Comparison of ENCODE assay signal across 24 cellular contexts in genomic region chr10:70671229-70671588, GRCh38. TPM values are rescaled to one million over a fixed set of nuclear protein-coding genes. Genes with fewer than 3 reads are reported as not detected.
DNase-seq lines count a peak whose midpoint lies in the region; ATAC-seq and TF ChIP-seq lines count a peak whose summit lies in the region.
"Had no signal": no experiment of that assay in that cellular context is flagged by ENCODE, and none has a peak within 500 bp of the region (broad histone marks: within the 10 kb centered on the region; RNA-seq: fewer than 3 reads in every experiment).

No MANE protein-coding gene starts in this region.

- no peak for DNase-seq in activated naive CD8-positive, alpha-beta T cell treated with anti-CD3 and anti-CD28 coated beads, Interleukin-2, amount 50 U/mL, for 24 hours
- no peak for DNase-seq in mesothelial cell of epicardium (ENCODE audit: low spot score in 2 of 2, unreplicated experiment in 2 of 2)
- no peak for DNase-seq in type B pancreatic cell (ENCODE audit: extremely low spot score, unreplicated experiment)
- DNase-seq in EL = no peak
- no peak for DNase-seq in SW 1271 (lab: John Stamatoyannopoulos, UW)
- DNase-seq: activated CD4-positive, alpha-beta T cell treated with anti-CD3 and anti-CD28 coated beads for 36 hours; activated naive CD4-positive, alpha-beta T cell treated with Interleukin-2 at 50 U/mL for 16 hours; activated T-cell treated with anti-CD3 and anti-CD28 coated beads, Interleukin-2, amount 50 U/mL, for 72 hours; amniotic stem cell; COR-L47; dermis blood vessel endothelial cell; DMS79; kidney glomerular epithelial cell; NCI-H1417 treated with DMSO at 0.1 percent for 48 hours; NCI-H446 treated with DMSO at 0.1 percent for 48 hours; pancreas; right cardiac atrium; Right ventricle myocardium superior; stimulated activated CD4-positive, alpha-beta T cell treated with anti-CD3 and anti-CD28 coated beads, Interleukin-4, amount 100 ng/mL, for 1 hour; stimulated activated naive B cell treated with anti-CD40 and anti-IgM and Interleukin-4, amounts not matched to agents 10 μg/mL and 1 μg/mL and 100 μg/mL, for 72 hours had no signal

- no peak for ATAC-seq in activated naive CD8-positive, alpha-beta T cell treated with anti-CD3 and anti-CD28 coated beads, Interleukin-2, amount 50 U/mL, for 24 hours
- ATAC-seq in HG02870 (IDR thresholded peaks at IDR 0.05; ENCODE audit: unreplicated experiment) = no peak
- ATAC-seq: activated CD4-positive, alpha-beta T cell treated with anti-CD3 and anti-CD28 coated beads for 36 hours; pancreas; stimulated activated naive B cell treated with anti-CD40 and anti-IgM and Interleukin-4, amounts not matched to agents 10 μg/mL and 1 μg/mL and 100 μg/mL, for 72 hours had no signal

- TF ChIP-seq CTCF in brain (conservative IDR thresholded peaks at IDR 0.05) (no peak), mesothelial cell of epicardium (IDR thresholded peaks at IDR 0.05; ENCODE audit: unreplicated experiment) (no peak), type B pancreatic cell (conservative IDR thresholded peaks at IDR 0.05) (no peak)

- H3K36me3 Mint-ChIP-seq in activated naive CD8-positive, alpha-beta T cell = no peaks in the 10 kb centered on the region
- H3K36me3 Mint-ChIP-seq in activated naive CD8-positive, alpha-beta T cell treated with anti-CD3 and anti-CD28 coated beads, Interleukin-2, amount 50 U/mL, for 24 hours (ENCODE audit: low read depth) = no peaks in the 10 kb centered on the region
- H3K36me3 Mint-ChIP-seq in brain (no peaks in the 10 kb centered on the region), mesothelial cell of epicardium (no peaks in the 10 kb centered on the region), type B pancreatic cell (no peaks in the 10 kb centered on the region)
- H3K36me3 Mint-ChIP-seq: stimulated activated naive B cell treated with anti-CD40 and anti-IgM and Interleukin-4, amounts not matched to agents 10 μg/mL and 1 μg/mL and 100 μg/mL, for 72 hours had no signal

- peaks cover 6% of the 10 kb centered on the region for H3K9me3 Mint-ChIP-seq in activated naive CD8-positive, alpha-beta T cell (ENCODE audit: low read depth)
- peaks cover 4% of the 10 kb centered on the region for H3K9me3 Mint-ChIP-seq in activated naive CD8-positive, alpha-beta T cell treated with anti-CD3 and anti-CD28 coated beads, Interleukin-2, amount 50 U/mL, for 24 hours
- H3K9me3 Mint-ChIP-seq in brain (peaks cover 0 to 20% (median 7%) of the 10 kb centered on the region in 5 experiments), mesothelial cell of epicardium (peaks cover 8% of the 10 kb centered on the region), type B pancreatic cell (peaks cover 3% of the 10 kb centered on the region)
- H3K9me3 Mint-ChIP-seq: activated T-cell treated with anti-CD3 and anti-CD28 coated beads, Interleukin-2, amount 50 U/mL, for 72 hours had no signal

- H3K4me1 Mint-ChIP-seq in activated naive CD8-positive, alpha-beta T cell (ENCODE audit: low read depth) = peaks cover 12% of the 10 kb centered on the region
- peaks cover 13% of the 10 kb centered on the region for H3K4me1 Mint-ChIP-seq in activated naive CD8-positive, alpha-beta T cell treated with anti-CD3 and anti-CD28 coated beads, Interleukin-2, amount 50 U/mL, for 24 hours
- peaks cover 54% of the 10 kb centered on the region for H3K4me1 Mint-ChIP-seq in brain
- peaks cover 9% of the 10 kb centered on the region for H3K4me1 Mint-ChIP-seq in mesothelial cell of epicardium
- H3K4me1 Mint-ChIP-seq in type B pancreatic cell (ENCODE audit: unreplicated experiment) = peaks cover 19% of the 10 kb centered on the region

- H3K4me3 Mint-ChIP-seq in activated naive CD8-positive, alpha-beta T cell = peak overlapping the region; percentile 64
- H3K4me3 Mint-ChIP-seq in activated naive CD8-positive, alpha-beta T cell treated with anti-CD3 and anti-CD28 coated beads, Interleukin-2, amount 50 U/mL, for 24 hours = no peak overlapping the region
- H3K4me3 Mint-ChIP-seq in brain = peak overlapping the region; percentile 64 to 86 (median 78)
- H3K4me3 Mint-ChIP-seq in mesothelial cell of epicardium = peak overlapping the region; percentile 62
- H3K4me3 Mint-ChIP-seq in type B pancreatic cell = peak overlapping the region; percentile 60

- H3K27ac Mint-ChIP-seq in activated naive CD8-positive, alpha-beta T cell = no peak overlapping the region
- no peak overlapping the region for H3K27ac Mint-ChIP-seq in activated naive CD8-positive, alpha-beta T cell treated with anti-CD3 and anti-CD28 coated beads, Interleukin-2, amount 50 U/mL, for 24 hours
- H3K27ac Mint-ChIP-seq in brain (peak overlapping the region in 3 of 5 experiments; percentile 21 to 56 (median 50)), mesothelial cell of epicardium (no peak overlapping the region), type B pancreatic cell (no peak overlapping the region)
- H3K27ac Mint-ChIP-seq: activated CD4-positive, alpha-beta T cell treated with anti-CD3 and anti-CD28 coated beads for 36 hours; activated T-cell treated with anti-CD3 and anti-CD28 coated beads, Interleukin-2, amount 50 U/mL, for 72 hours; stimulated activated naive B cell treated with anti-CD40 and anti-IgM and Interleukin-4, amounts not matched to agents 10 μg/mL and 1 μg/mL and 100 μg/mL, for 72 hours had no signal

- peaks cover 20% of the 10 kb centered on the region for H3K27me3 Mint-ChIP-seq in activated naive CD8-positive, alpha-beta T cell
- peaks cover 45% of the 10 kb centered on the region for H3K27me3 Mint-ChIP-seq in activated naive CD8-positive, alpha-beta T cell treated with anti-CD3 and anti-CD28 coated beads, Interleukin-2, amount 50 U/mL, for 24 hours
- H3K27me3 Mint-ChIP-seq in brain = peaks cover 59% of the 10 kb centered on the region
- H3K27me3 Mint-ChIP-seq in mesothelial cell of epicardium (ENCODE audit: low read depth) = peaks cover 69% of the 10 kb centered on the region
- peaks cover 61% of the 10 kb centered on the region for H3K27me3 Mint-ChIP-seq in type B pancreatic cell

RNA-seq across cellular contexts. Expression of gene ADAMTS14, which starts 1.1 kb away (rescaled TPM):
- 1.7 TPM for polyA plus RNA-seq in brain (ENCODE audit: insufficient read depth, low read depth, low replicate concordance)
- total RNA-seq in mesothelial cell of epicardium (3.2 to 4.1 TPM (median 3.9 TPM) in 3 replicates), type B pancreatic cell (ENCODE audit: low replicate concordance) (0.29 and 1.4 TPM in 2 replicates)
- total RNA-seq: activated CD4-positive, alpha-beta T cell treated with anti-CD3 and anti-CD28 coated beads for 36 hours; endothelial cell of umbilical vein had no signal
- polyA plus RNA-seq: endothelial cell of umbilical vein had no signal

Comparison
In these comparisons a context has a peak if more than half of its experiments do, and no peak if none do; other contexts are left out.
1. H3K27ac Mint-ChIP-seq: peak in brain (3 of 5); none in activated naive CD8-positive, alpha-beta T cell (single experiment), activated naive CD8-positive, alpha-beta T cell treated with anti-CD3 and anti-CD28 coated beads, Interleukin-2, amount 50 U/mL, for 24 hours (single experiment), mesothelial cell of epicardium (single experiment) and type B pancreatic cell (single experiment).